Comparison of ENCODE assay signal across 27 cellular contexts in genomic region chr12:132621657-132622435, GRCh38. TPM values are rescaled to one million over a fixed set of nuclear protein-coding genes. Genes with fewer than 3 reads are reported as not detected.
DNase-seq lines count a peak whose midpoint lies in the region; ATAC-seq, FAIRE-seq and TF ChIP-seq lines count a peak whose summit lies in the region.
"Had no signal": no experiment of that assay in that cellular context is flagged by ENCODE, and none has a peak within 500 bp of the region (broad histone marks: within the 10 kb centered on the region; RNA-seq: fewer than 3 reads in every experiment).

No MANE protein-coding gene starts in this region.

- H3K4me1 Mint-ChIP-seq in activated CD4-positive, alpha-beta T cell treated with anti-CD3 and anti-CD28 coated beads, Interleukin-2, amount 10 ng/mL, durations not matched to agents 7 days and 5 days: peaks cover 9% of the 10 kb centered on the region
- peaks cover 31% of the 10 kb centered on the region for H3K4me1 Mint-ChIP-seq in mesothelial cell of epicardium
- peaks cover 10% of the 10 kb centered on the region for H3K4me1 Mint-ChIP-seq in activated CD4-positive, alpha-beta memory T cell treated with anti-CD3 and anti-CD28 coated beads for 36 hours (ENCODE audit: low read depth)

- H3K4me3 Mint-ChIP-seq in activated CD4-positive, alpha-beta T cell treated with anti-CD3 and anti-CD28 coated beads, Interleukin-2, amount 10 ng/mL, durations not matched to agents 7 days and 5 days: no peak overlapping the region
- H3K4me3 Mint-ChIP-seq in mesothelial cell of epicardium: no peak overlapping the region
- H3K4me3 Mint-ChIP-seq in activated CD4-positive, alpha-beta memory T cell treated with anti-CD3 and anti-CD28 coated beads for 36 hours: no peak overlapping the region
- H3K4me3 Mint-ChIP-seq: activated CD8-positive, alpha-beta T cell treated with anti-CD3 and anti-CD28 coated beads, Interleukin-2, amount 10 ng/mL, durations not matched to agents 7 days and 5 days; activated naive CD4-positive, alpha-beta T cell treated with anti-CD3 and anti-CD28 coated beads, Interleukin-2, amount 50 U/mL, for 24 hours; activated T-cell treated with anti-CD3 and anti-CD28 coated beads, Interleukin-2, amount 50 U/mL, for 4 hours; CD14-positive monocyte had no signal

- in situ Hi-C loops in K562 (cut with MboI): no loop called here

- WGBS in K562 (ENCODE audit: insufficient coverage, low coverage, missing lambda C conversion rate): 73% methylated on average over 13 of the region's 21 CpGs

- H3K27ac ChIP-seq in K562 (ENCODE audit: extremely low read depth, low read depth, low read length) (no peak overlapping the region), upper lobe of right lung (peak overlapping the region; percentile 51)
- H3K27ac ChIP-seq: brain microvascular endothelial cell, foreskin keratinocyte had no signal

- peak overlapping the region; percentile 55 for H3K27ac Mint-ChIP-seq in activated CD4-positive, alpha-beta T cell treated with anti-CD3 and anti-CD28 coated beads, Interleukin-2, amount 10 ng/mL, durations not matched to agents 7 days and 5 days
- H3K27ac Mint-ChIP-seq in mesothelial cell of epicardium: peak overlapping the region; percentile 96
- no peak overlapping the region for H3K27ac Mint-ChIP-seq in activated CD4-positive, alpha-beta memory T cell treated with anti-CD3 and anti-CD28 coated beads for 36 hours
- H3K27ac Mint-ChIP-seq: activated naive CD4-positive, alpha-beta T cell treated with anti-CD3 and anti-CD28 coated beads, Interleukin-2, amount 50 U/mL, for 24 hours had no signal

- H3K36me3 ChIP-seq in K562 (ENCODE audit: control insufficient read depth, insufficient read depth, low read length) (peaks cover 40% of the 10 kb centered on the region; the same call in 2 of the 3 replicates), upper lobe of right lung (peaks cover 17% of the 10 kb centered on the region)
- H3K36me3 ChIP-seq: brain microvascular endothelial cell had no signal

- peak overlapping the region in 1 of 2 experiments; percentile 68; a peak in 1 of 4 replicates for H3K9ac ChIP-seq in K562 (ENCODE audit: insufficient read depth in 1 of 2, low read depth in 2 of 2, low read length in 2 of 2)

- no peak overlapping the region for H3K4me2 ChIP-seq in K562 (ENCODE audit: insufficient read depth, low read length)

- H3K27me3 ChIP-seq in K562 (ENCODE audit: control insufficient read depth in 2 of 2, insufficient read depth in 2 of 2, low read length in 2 of 2) (no peaks in the 10 kb centered on the region), upper lobe of right lung (peaks cover 14% of the 10 kb centered on the region)

- H3K36me3 Mint-ChIP-seq in activated CD4-positive, alpha-beta T cell treated with anti-CD3 and anti-CD28 coated beads, Interleukin-2, amount 10 ng/mL, durations not matched to agents 7 days and 5 days (ENCODE audit: low read depth): peaks cover 20% of the 10 kb centered on the region
- H3K36me3 Mint-ChIP-seq in mesothelial cell of epicardium: peaks cover 13% of the 10 kb centered on the region
- peaks cover 5% of the 10 kb centered on the region for H3K36me3 Mint-ChIP-seq in activated CD4-positive, alpha-beta memory T cell treated with anti-CD3 and anti-CD28 coated beads for 36 hours

- TF ChIP-seq CTCF in K562 (IDR thresholded peaks at IDR 0.05 in 2 of 3, conservative IDR thresholded peaks at IDR 0.05 in 1 of 3; ENCODE audit: insufficient read depth in 2 of 3, low read depth in 1 of 3, low read length in 3 of 3): no peak
- TF ChIP-seq CTCF in mesothelial cell of epicardium (IDR thresholded peaks at IDR 0.05; ENCODE audit: unreplicated experiment): no peak
- TF ChIP-seq CTCF in upper lobe of right lung (IDR thresholded peaks at IDR 0.05): no peak

- TF ChIP-seq POLR2A in K562 (conservative IDR thresholded peaks at IDR 0.05): no peak

- BruUV-seq in K562 (replicated peaks; lab: Mats Ljungman, UMichigan): no TSS peak

- 0 out of 2 replicates have a peak, but pooled peaks cover 3% of the 10 kb centered on the region for H4K20me1 ChIP-seq in K562 (replicated peaks; ENCODE audit: control insufficient read depth, insufficient read depth, low read length)

- CTCF ChIA-PET in activated CD4-positive, alpha-beta T cell treated with anti-CD3 and anti-CD28 coated beads, Interleukin-2, amount 10 ng/mL, durations not matched to agents 7 days and 5 days (lab: Charles Lee): interaction anchor here (1.3 kb wide), 1 partner anchor 15 kb away, joined by 3 read pairs; no protein-coding TSS in a partner anchor
- CTCF ChIA-PET in K562 (lab: Yijun Ruan, JAX; ENCODE audit: low intra/inter-chr PET ratio): no interaction called here
- CTCF ChIA-PET in activated CD4-positive, alpha-beta memory T cell treated with anti-CD3 and anti-CD28 coated beads for 36 hours (lab: Charles Lee): interaction anchor here (0.5 to 1.1 kb wide), 2 partner anchors 207 to 402 kb away, joined by 3 read pairs; no protein-coding TSS in a partner anchor

- ATAC-seq in K562: peak; percentile 4
- no peak for ATAC-seq in upper lobe of right lung
- no peak for ATAC-seq in HG02884 (IDR thresholded peaks at IDR 0.05; ENCODE audit: unreplicated experiment)
- ATAC-seq: activated CD8-positive, alpha-beta T cell treated with anti-CD3 and anti-CD28 coated beads, Interleukin-2, amount 10 ng/mL, durations not matched to agents 7 days and 5 days had no signal

- no peak for DNase-seq in activated CD4-positive, alpha-beta T cell treated with anti-CD3 and anti-CD28 coated beads, Interleukin-2, amount 10 ng/mL, durations not matched to agents 7 days and 5 days
- DNase-seq in activated CD4-positive, alpha-beta T cell treated with anti-CD3 and anti-CD28 coated beads for 48 hours: no peak
- DNase-seq in K562 (ENCODE audit: extremely low read depth in 1 of 4, low spot score in 3 of 4): no peak
- DNase-seq in mesothelial cell of epicardium (ENCODE audit: low spot score in 2 of 2, unreplicated experiment in 2 of 2): no peak
- DNase-seq in upper lobe of right lung: no peak
- no peak for DNase-seq in activated CD4-positive, CD25-positive, alpha-beta regulatory T cell treated with anti-CD3 and anti-CD28 coated beads, Interleukin-2, amount 50 U/mL, for 72 hours
- no peak for DNase-seq in activated CD4-positive, alpha-beta memory T cell treated with anti-CD3 and anti-CD28 coated beads for 36 hours
- DNase-seq: activated CD8-positive, alpha-beta T cell treated with anti-CD3 and anti-CD28 coated beads, Interleukin-2, amount 10 ng/mL, durations not matched to agents 7 days and 5 days; activated T-cell treated with anti-CD3 and anti-CD28 coated beads, Interleukin-2, amount 50 U/mL, for 4 hours; cortex of kidney; DMS153; naive B cell; NCI-H1092 treated with DMSO at 0.1 percent for 48 hours; NCI-H524 treated with DMSO at 0.1 percent for 48 hours; stimulated activated CD4-positive, alpha-beta T cell treated with anti-CD3 and anti-CD28 coated beads, Interleukin-2, amount 100 ng/mL, for 48 hours had no signal

- no peaks in the 10 kb centered on the region for H3K9me1 ChIP-seq in K562 (ENCODE audit: control insufficient read depth, insufficient read depth, low read length)

- H2AFZ ChIP-seq in K562 (ENCODE audit: low read depth, low read length): no peak overlapping the region

- no peak overlapping the region for H3K4me3 ChIP-seq in K562
- no peak overlapping the region for H3K4me3 ChIP-seq in upper lobe of right lung

- FAIRE-seq in K562 (lab: Jason Lieb, UNC): no peak
- FAIRE-seq: A204.1, GM12892 had no signal

- no peak for TF ChIP-seq RAD21 in K562 (CRISPR knock-in tag; conservative IDR thresholded peaks at IDR 0.05 in 1 of 2, IDR thresholded peaks at IDR 0.05 in 1 of 2)

- peaks cover 7% of the 10 kb centered on the region for H3K9me3 Mint-ChIP-seq in activated CD4-positive, alpha-beta T cell treated with anti-CD3 and anti-CD28 coated beads, Interleukin-2, amount 10 ng/mL, durations not matched to agents 7 days and 5 days
- no peaks in the 10 kb centered on the region for H3K9me3 Mint-ChIP-seq in mesothelial cell of epicardium
- no peaks in the 10 kb centered on the region for H3K9me3 Mint-ChIP-seq in activated CD4-positive, alpha-beta memory T cell treated with anti-CD3 and anti-CD28 coated beads for 36 hours
- H3K9me3 Mint-ChIP-seq: activated naive CD4-positive, alpha-beta T cell treated with anti-CD3 and anti-CD28 coated beads, Interleukin-2, amount 50 U/mL, for 24 hours; activated T-cell treated with anti-CD3 and anti-CD28 coated beads, Interleukin-2, amount 50 U/mL, for 4 hours had no signal

- H3K27me3 Mint-ChIP-seq in activated CD4-positive, alpha-beta T cell treated with anti-CD3 and anti-CD28 coated beads, Interleukin-2, amount 10 ng/mL, durations not matched to agents 7 days and 5 days: peaks cover 17% of the 10 kb centered on the region
- H3K27me3 Mint-ChIP-seq in mesothelial cell of epicardium (ENCODE audit: low read depth): peaks cover 25% of the 10 kb centered on the region
- H3K27me3 Mint-ChIP-seq in activated CD4-positive, alpha-beta memory T cell treated with anti-CD3 and anti-CD28 coated beads for 36 hours: peaks cover 12% of the 10 kb centered on the region

- H3K4me1 ChIP-seq in K562 (replicated peaks in 1 of 2; ENCODE audit: control insufficient read depth in 2 of 2, insufficient read depth in 2 of 2, low read length in 2 of 2) (peaks cover 12 to 55% of the 10 kb centered on the region in 2 experiments; a peak in 4 of 5 replicates), upper lobe of right lung (peaks cover 5% of the 10 kb centered on the region)
- H3K4me1 ChIP-seq: foreskin keratinocyte had no signal

- no peaks in the 10 kb centered on the region for H3K79me2 ChIP-seq in K562 (ENCODE audit: control insufficient read depth, insufficient read depth, low read length)

- H3K9me3 ChIP-seq in K562 (replicated peaks; ENCODE audit: control insufficient read depth, insufficient read depth, low read depth, low read length) (peaks cover 4% of the 10 kb centered on the region), upper lobe of right lung (no peaks in the 10 kb centered on the region)

- intact Hi-C loops in K562 (cut with micrococcal nuclease) (no loop called here), upper lobe of right lung (cut with DNase I) (no loop called here)
- intact Hi-C loops in activated CD4-positive, alpha-beta memory T cell treated with anti-CD3 and anti-CD28 coated beads for 36 hours (cut with micrococcal nuclease): no loop called here

- TF ChIP-seq EP300 in K562 (IDR thresholded peaks at IDR 0.05; ENCODE audit: low read length): no peak

- POLR2A ChIA-PET in activated CD4-positive, alpha-beta T cell treated with anti-CD3 and anti-CD28 coated beads, Interleukin-2, amount 10 ng/mL, durations not matched to agents 7 days and 5 days (lab: Charles Lee): no interaction called here
- POLR2A ChIA-PET in K562 (lab: Yijun Ruan, JAX): interaction anchor here (0.8 to 1.9 kb wide), 3 partner anchors 12 to 17 kb away, joined by 3 to 8 read pairs (median 5); partner anchors contain the start of gene LRCOL1
- POLR2A ChIA-PET in activated CD4-positive, alpha-beta memory T cell treated with anti-CD3 and anti-CD28 coated beads for 36 hours (lab: Charles Lee): no interaction called here

RNA-seq across cellular contexts. Expression of gene P2RX2, which starts 3.3 kb away (rescaled TPM):
- not detected for total RNA-seq in activated CD4-positive, alpha-beta T cell treated with anti-CD3 and anti-CD28 coated beads, Interleukin-2, amount 10 ng/mL, durations not matched to agents 7 days and 5 days
- not detected in 2 replicates for total RNA-seq in K562 (2011; cell fraction: chromatin; rRNA removed; ENCODE audit: low replicate concordance)
- not detected in 2 replicates for total RNA-seq in K562 (2011; cell fraction: nucleolus; rRNA removed)
- total RNA-seq in K562 (2011; cell fraction: nucleoplasm; rRNA removed): not detected in 2 replicates
- total RNA-seq in K562 (2014; rRNA removed): not detected in 2 replicates
- not detected in 2 replicates for total RNA-seq in K562 (2014; rRNA removed; fragmentation: Illumina TruSeq; extraction: Trizol)
- not detected in 2 replicates for total RNA-seq in K562 (2015; rRNA removed; fragmentation: Illumina TruSeq; extraction: Trizol)
- total RNA-seq in K562 (2021): not detected in 2 replicates
- polyA plus RNA-seq in K562 (2011; rRNA removed): not detected in 2 replicates
- polyA plus RNA-seq in K562 (2011; cell fraction: cytosol; rRNA removed): not detected in 2 replicates
- not detected in 2 replicates for polyA plus RNA-seq in K562 (2011; cell fraction: nucleus; rRNA removed)
- polyA plus RNA-seq in K562 (2012): 0.06 and 0.14 TPM in 2 replicates
- not detected in 2 replicates for polyA plus RNA-seq in K562 (2014; fragmentation: Illumina TruSeq; extraction: Trizol)
- not detected for polyA plus RNA-seq in K562 (2014; fragmentation: Nextera tagmentation; extraction: Ambion mirVana)
- polyA plus RNA-seq in K562 (2014; rRNA removed): not detected in 2 replicates
- polyA minus RNA-seq in K562 (2011; rRNA and poly(A)+ RNA removed): not detected in 2 replicates
- not detected in 2 replicates for polyA minus RNA-seq in K562 (2011; cell fraction: cytosol; rRNA and poly(A)+ RNA removed)
- polyA minus RNA-seq in K562 (2011; cell fraction: nucleus; rRNA and poly(A)+ RNA removed): not detected in 2 replicates
- total RNA-seq in mesothelial cell of epicardium: 7.3 to 8.7 TPM (median 8.6 TPM) in 3 replicates
- 0.55 TPM for total RNA-seq in upper lobe of right lung
- total RNA-seq in activated CD4-positive, alpha-beta memory T cell treated with anti-CD3 and anti-CD28 coated beads for 36 hours: not detected
- total RNA-seq: activated CD8-positive, alpha-beta T cell treated with anti-CD3 and anti-CD28 coated beads, Interleukin-2, amount 10 ng/mL, durations not matched to agents 7 days and 5 days; activated T-cell treated with anti-CD3 and anti-CD28 coated beads, Interleukin-2, amount 50 U/mL, for 4 hours; foreskin keratinocyte; kidney epithelial cell; posterior vena cava; skeletal muscle tissue; T-helper 1 cell treated with Interleukin-12 subunit alpha and Interleukin-12 subunit beta and Interleukin-4 antibody, amounts not matched to agents 30 ng/mL and 1 ng/mL, for 36 hours; urinary bladder had no signal
- polyA plus RNA-seq: CD14-positive monocyte, foreskin keratinocyte had no signal

RNA-seq across cellular contexts. Expression of gene LRCOL1, which starts 11.5 kb away (rescaled TPM):
- total RNA-seq in activated CD4-positive, alpha-beta T cell treated with anti-CD3 and anti-CD28 coated beads, Interleukin-2, amount 10 ng/mL, durations not matched to agents 7 days and 5 days: not detected
- total RNA-seq in K562 (2011; cell fraction: chromatin; rRNA removed; ENCODE audit: low replicate concordance): not detected in 2 replicates
- total RNA-seq in K562 (2011; cell fraction: nucleolus; rRNA removed): not detected in 2 replicates
- not detected in 2 replicates for total RNA-seq in K562 (2011; cell fraction: nucleoplasm; rRNA removed)
- total RNA-seq in K562 (2014; rRNA removed) (not detected in 2 replicates), K562 (2014; rRNA removed; fragmentation: Illumina TruSeq; extraction: Trizol) (not detected in 2 replicates), K562 (2015; rRNA removed; fragmentation: Illumina TruSeq; extraction: Trizol) (not detected in 2 replicates), K562 (2021) (not detected in 2 replicates), mesothelial cell of epicardium (not detected in 3 replicates), upper lobe of right lung (1.8 TPM)
- polyA plus RNA-seq in K562 (2011; rRNA removed) (not detected in 2 replicates), K562 (2014; fragmentation: Illumina TruSeq; extraction: Trizol) (not detected in 2 replicates), K562 (2014; fragmentation: Nextera tagmentation; extraction: Ambion mirVana) (not detected), K562 (2014; rRNA removed) (not detected in 2 replicates)
- 0.09 TPM in 1 of 2 replicates, not detected in the other for polyA plus RNA-seq in K562 (2011; cell fraction: cytosol; rRNA removed)
- polyA plus RNA-seq in K562 (2011; cell fraction: nucleus; rRNA removed): 0.20 TPM in 1 of 2 replicates, not detected in the other
- not detected in 2 replicates for polyA plus RNA-seq in K562 (2012)
- not detected in 2 replicates for polyA minus RNA-seq in K562 (2011; rRNA and poly(A)+ RNA removed)
- polyA minus RNA-seq in K562 (2011; cell fraction: cytosol; rRNA and poly(A)+ RNA removed): not detected in 2 replicates
- polyA minus RNA-seq in K562 (2011; cell fraction: nucleus; rRNA and poly(A)+ RNA removed): not detected in 2 replicates
- total RNA-seq in activated CD4-positive, alpha-beta memory T cell treated with anti-CD3 and anti-CD28 coated beads for 36 hours: not detected
- total RNA-seq: activated CD8-positive, alpha-beta T cell treated with anti-CD3 and anti-CD28 coated beads, Interleukin-2, amount 10 ng/mL, durations not matched to agents 7 days and 5 days; activated T-cell treated with anti-CD3 and anti-CD28 coated beads, Interleukin-2, amount 50 U/mL, for 4 hours; foreskin keratinocyte; kidney epithelial cell; T-helper 1 cell treated with Interleukin-12 subunit alpha and Interleukin-12 subunit beta and Interleukin-4 antibody, amounts not matched to agents 30 ng/mL and 1 ng/mL, for 36 hours; urinary bladder had no signal
- polyA plus RNA-seq: CD14-positive monocyte, foreskin keratinocyte had no signal
